Comparison of ENCODE assay signal across 9 cellular contexts in genomic region chr7:36343548-36343947, GRCh38.
"Had no signal": no experiment of that assay in that cellular context is flagged by ENCODE, and none has a peak within 500 bp of the region (broad histone marks: within the 10 kb centered on the region; RNA-seq: fewer than 3 reads in every experiment).

No MANE protein-coding gene starts in this region.

- H3K4me2 ChIP-seq: KMS-11 had no signal

- FAIRE-seq: HTR-8/SVneo had no signal

- DNase-seq: GOT3, H7, IMR-90, Karpas-422, KBM-7 had no signal

- H3K9ac ChIP-seq: KMS-11 had no signal

- H3K4me3 ChIP-seq: HAP-1 had no signal

- H3K9me3 ChIP-seq: HAP-1 had no signal

- ATAC-seq: HCT116 had no signal

- H3K27ac ChIP-seq: KMS-11 had no signal

- H3K36me3 ChIP-seq: HAP-1 had no signal
